In genomic region chr20:62622877-62623487, GRCh38 we compare ENCODE assay signal across 8 cellular contexts.
DNase-seq lines count a peak whose midpoint lies in the region; ATAC-seq and TF ChIP-seq lines count a peak whose summit lies in the region.

No MANE protein-coding gene starts in this region.

- H3K36me3 Mint-ChIP-seq in effector memory CD8-positive, alpha-beta T cell (ENCODE audit: insufficient read depth) = no peaks in the 10 kb centered on the region

- peak overlapping the region; percentile 57 to 81 (median 72) for H3K9ac ChIP-seq in BLaER1 treated with 17β-estradiol and CSF1 and Interleukin-3, amounts not matched to agents 10 nM and 100 nM
- H3K9ac ChIP-seq in NT2/D1 (ENCODE audit: insufficient read length, low read depth) = peak overlapping the region; percentile 64

- peak overlapping the region; percentile 56 to 95 (median 80) for H3K27ac ChIP-seq in BLaER1 treated with 17β-estradiol and CSF1 and Interleukin-3, amounts not matched to agents 10 nM and 100 nM
- peak overlapping the region; percentile 90 for H3K27ac ChIP-seq in neutrophil

- peaks cover 19 to 24% of the 10 kb centered on the region in 2 donors for H3K4me1 Mint-ChIP-seq in effector memory CD8-positive, alpha-beta T cell (ENCODE audit: low read depth in 2 of 2)

- H3K27me3 ChIP-seq in BLaER1 treated with 17β-estradiol and CSF1 and Interleukin-3, amounts not matched to agents 10 nM and 100 nM = no peaks in the 10 kb centered on the region
- H3K27me3 ChIP-seq in NT2/D1 (ENCODE audit: insufficient read depth, insufficient read length) = no peaks in the 10 kb centered on the region
- no peaks in the 10 kb centered on the region for H3K27me3 ChIP-seq in neutrophil

- H3K27ac Mint-ChIP-seq in effector memory CD8-positive, alpha-beta T cell = peak overlapping the region in 1 of 2 donors; percentile 85

- no peak for TF ChIP-seq CTCF in neutrophil (IDR thresholded peaks at IDR 0.05)

- no peaks in the 10 kb centered on the region for H3K36me3 ChIP-seq in BLaER1 treated with 17β-estradiol and CSF1 and Interleukin-3, amounts not matched to agents 10 nM and 100 nM
- no peaks in the 10 kb centered on the region for H3K36me3 ChIP-seq in NT2/D1 (ENCODE audit: insufficient read depth, insufficient read length, low read length)
- H3K36me3 ChIP-seq in neutrophil = no peaks in the 10 kb centered on the region

- DNase-seq in NT2/D1 (ENCODE audit: low read depth, low spot score) (no peak), iPS-NIHi11 (ENCODE audit: low spot score) (no peak), DMS 273 treated with DMSO at 0.1 percent for 48 hours (lab: John Stamatoyannopoulos, UW) (no peak), NCI-H2227 (lab: John Stamatoyannopoulos, UW; ENCODE audit: unreplicated experiment) (no peak), putamen (ENCODE audit: low spot score) (no peak)
- DNase-seq in effector memory CD8-positive, alpha-beta T cell = no peak

- peak overlapping the region; percentile 31 to 52 (median 38); a peak in 15 of 20 replicates for H3K4me3 ChIP-seq in BLaER1 treated with 17β-estradiol and CSF1 and Interleukin-3, amounts not matched to agents 10 nM and 100 nM
- no peak overlapping the region for H3K4me3 ChIP-seq in NT2/D1 (ENCODE audit: insufficient read length, low read depth)
- H3K4me3 ChIP-seq in neutrophil (ENCODE audit: low read depth in 1 of 2, low read length in 1 of 2) = peak overlapping the region; percentile 38 to 48

- no peaks in the 10 kb centered on the region for H3K9me3 Mint-ChIP-seq in effector memory CD8-positive, alpha-beta T cell

- H3K4me2 ChIP-seq in BLaER1 treated with 17β-estradiol and CSF1 and Interleukin-3, amounts not matched to agents 10 nM and 100 nM = peak overlapping the region; percentile 91 to 99 (median 95)

- no peak for ATAC-seq in effector memory CD8-positive, alpha-beta T cell (replicated peaks)

- no peaks in the 10 kb centered on the region for H3K27me3 Mint-ChIP-seq in effector memory CD8-positive, alpha-beta T cell

- peaks cover 87 to 98% (median 94%) of the 10 kb centered on the region in 10 experiments for H3K4me1 ChIP-seq in BLaER1 treated with 17β-estradiol and CSF1 and Interleukin-3, amounts not matched to agents 10 nM and 100 nM
- peaks cover 37% of the 10 kb centered on the region for H3K4me1 ChIP-seq in NT2/D1 (ENCODE audit: insufficient read depth, insufficient read length)
- H3K4me1 ChIP-seq in neutrophil (ENCODE audit: control insufficient read depth in 1 of 2, insufficient read depth in 1 of 2, low read depth in 1 of 2, low read length in 1 of 2) = peaks cover 44% of the 10 kb centered on the region in 2 experiments

- H3K4me3 Mint-ChIP-seq in effector memory CD8-positive, alpha-beta T cell = peak overlapping the region; percentile 67 to 74

- no peaks in the 10 kb centered on the region for H4K20me1 ChIP-seq in BLaER1 treated with 17β-estradiol and CSF1 and Interleukin-3, amounts not matched to agents 10 nM and 100 nM

- peaks cover 0 to 5% (median 0%) of the 10 kb centered on the region in 11 experiments; a peak in 4 of 22 replicates for H3K9me3 ChIP-seq in BLaER1 treated with 17β-estradiol and CSF1 and Interleukin-3, amounts not matched to agents 10 nM and 100 nM (replicated peaks in 1 of 11)
- H3K9me3 ChIP-seq in NT2/D1 (ENCODE audit: insufficient read depth, low read length) (peaks cover 5% of the 10 kb centered on the region; the same call in 1 of the 2 replicates), neutrophil (no peaks in the 10 kb centered on the region)
